27 cellular contexts compared by ENCODE assay signal in genomic region chr5:119055267-119055666, GRCh38. TPM values are rescaled to one million over a fixed set of nuclear protein-coding genes. Genes with fewer than 3 reads are reported as not detected.
DNase-seq lines count a peak whose midpoint lies in the region; ATAC-seq and TF ChIP-seq lines count a peak whose summit lies in the region.
"Had no signal": no experiment of that assay in that cellular context is flagged by ENCODE, and none has a peak within 500 bp of the region (broad histone marks: within the 10 kb centered on the region; RNA-seq: fewer than 3 reads in every experiment).

No MANE protein-coding gene starts in this region.

- no peaks in the 10 kb centered on the region for H3K9me3 ChIP-seq in breast epithelium
- H3K9me3 ChIP-seq in adipocyte (ENCODE audit: control insufficient read depth, low read length) = no peaks in the 10 kb centered on the region
- H3K9me3 ChIP-seq: Caco-2, gastroesophageal sphincter, SK-N-SH, upper lobe of left lung had no signal

- BruUV-seq in MCF 10A (replicated peaks; lab: Mats Ljungman, UMichigan) = no TSS peak

- H3K9me3 Mint-ChIP-seq in MCF 10A (ENCODE audit: unreplicated experiment) = no peaks in the 10 kb centered on the region
- H3K9me3 Mint-ChIP-seq: natural killer cell had no signal

- H3K27ac Mint-ChIP-seq in MCF 10A (ENCODE audit: low read depth, unreplicated experiment) = peak overlapping the region; percentile 87
- H3K27ac Mint-ChIP-seq: activated CD8-positive, alpha-beta memory T cell treated with anti-CD3 and anti-CD28 coated beads, Interleukin-2, amount 10 ng/mL, durations not matched to agents 7 days and 5 days; natural killer cell had no signal

- H3K4me3 ChIP-seq in breast epithelium (no peak overlapping the region), adipocyte (ENCODE audit: low read length) (no peak overlapping the region), fibroblast of pulmonary artery (replicated peaks; ENCODE audit: low read depth, low read length) (no peak overlapping the region)
- H3K4me3 ChIP-seq: gastroesophageal sphincter, GM12878, smooth muscle cell, upper lobe of left lung had no signal

- POLR2A ChIA-PET in MCF 10A (lab: Yijun Ruan, JAX) = interaction anchor here (1.0 to 5.2 kb wide), 4 partner anchors 12 to 367 kb away, joined by 3 to 27 read pairs (median 4); partner anchors contain the start of gene DMXL1

- TF ChIP-seq POLR2A in breast epithelium (IDR thresholded peaks at IDR 0.05) = no peak

- ATAC-seq in HG02970 (IDR thresholded peaks at IDR 0.05; ENCODE audit: low FRiP score, unreplicated experiment) (no peak), GM18873 (IDR thresholded peaks at IDR 0.05; ENCODE audit: low FRiP score, unreplicated experiment) (no peak)
- ATAC-seq: activated CD8-positive, alpha-beta memory T cell treated with anti-CD3 and anti-CD28 coated beads, Interleukin-2, amount 10 ng/mL, durations not matched to agents 7 days and 5 days; gastroesophageal sphincter; GM12878; natural killer cell had no signal

- no peaks in the 10 kb centered on the region for H3K36me3 ChIP-seq in breast epithelium
- H3K36me3 ChIP-seq in adipocyte (ENCODE audit: control insufficient read depth, insufficient read depth, low read length, severe bottlenecking) = peaks cover 4% of the 10 kb centered on the region
- H3K36me3 ChIP-seq: gastroesophageal sphincter, upper lobe of left lung, WERI-Rb-1 had no signal

- H3K27ac ChIP-seq in breast epithelium = no peak overlapping the region
- H3K27ac ChIP-seq: epithelial cell of prostate, gastroesophageal sphincter, upper lobe of left lung, WERI-Rb-1 had no signal

- no peak overlapping the region for H3K9ac ChIP-seq in adipocyte (ENCODE audit: low read length)
- H3K9ac ChIP-seq: SK-N-SH had no signal

- H3K27me3 ChIP-seq in breast epithelium (no peaks in the 10 kb centered on the region), adipocyte (replicated peaks; ENCODE audit: control insufficient read depth, insufficient read depth, low read length) (no peaks in the 10 kb centered on the region)
- H3K27me3 ChIP-seq: gastroesophageal sphincter, upper lobe of left lung had no signal

- H3K4me1 Mint-ChIP-seq in MCF 10A (ENCODE audit: insufficient read depth, unreplicated experiment) = peaks cover 8% of the 10 kb centered on the region
- H3K4me1 Mint-ChIP-seq: activated CD8-positive, alpha-beta memory T cell treated with anti-CD3 and anti-CD28 coated beads, Interleukin-2, amount 10 ng/mL, durations not matched to agents 7 days and 5 days; natural killer cell had no signal

- TF ChIP-seq CTCF in MCF 10A (IDR thresholded peaks at IDR 0.05; ENCODE audit: unreplicated experiment) = no peak
- TF ChIP-seq CTCF in breast epithelium (IDR thresholded peaks at IDR 0.05) = no peak
- TF ChIP-seq CTCF in fibroblast of pulmonary artery (IDR thresholded peaks at IDR 0.05; ENCODE audit: low read length, missing control alignments) = no peak

- no peak overlapping the region for H3K4me3 Mint-ChIP-seq in MCF 10A (ENCODE audit: unreplicated experiment)
- H3K4me3 Mint-ChIP-seq: activated CD8-positive, alpha-beta memory T cell treated with anti-CD3 and anti-CD28 coated beads, Interleukin-2, amount 10 ng/mL, durations not matched to agents 7 days and 5 days; natural killer cell had no signal

- H3K36me3 Mint-ChIP-seq in MCF 10A (ENCODE audit: insufficient read depth, unreplicated experiment) = peaks cover 7% of the 10 kb centered on the region
- H3K36me3 Mint-ChIP-seq: activated CD8-positive, alpha-beta memory T cell treated with anti-CD3 and anti-CD28 coated beads, Interleukin-2, amount 10 ng/mL, durations not matched to agents 7 days and 5 days; natural killer cell had no signal

- no peaks in the 10 kb centered on the region for H3K27me3 Mint-ChIP-seq in MCF 10A (ENCODE audit: insufficient read depth, unreplicated experiment)
- H3K27me3 Mint-ChIP-seq: activated CD8-positive, alpha-beta memory T cell treated with anti-CD3 and anti-CD28 coated beads, Interleukin-2, amount 10 ng/mL, durations not matched to agents 7 days and 5 days had no signal

- DNase-seq in MCF 10A (ENCODE audit: unreplicated experiment) (peak; percentile 83), breast epithelium (ENCODE audit: low spot score in 2 of 2) (no peak), adipocyte (ENCODE audit: low read depth) (peak; percentile 34), fibroblast of pulmonary artery (ENCODE audit: low read depth) (peak; percentile 64), HT-29 (ENCODE audit: low spot score) (no peak)
- no peak for DNase-seq in activated CD4-positive, alpha-beta T cell treated with anti-CD3 and anti-CD28 coated beads for 48 hours
- DNase-seq: activated CD4-positive, alpha-beta T cell treated with anti-CD3 and anti-CD28 coated beads, Interleukin-2, amount 50 U/mL, for 1 hour; activated CD8-positive, alpha-beta memory T cell treated with anti-CD3 and anti-CD28 coated beads, Interleukin-2, amount 10 ng/mL, durations not matched to agents 7 days and 5 days; activated naive CD4-positive, alpha-beta T cell treated with anti-CD3 and anti-CD28 coated beads, Interleukin-2, amount 50 U/mL, for 16 hours; anterior cingulate cortex; Caco-2; caudate nucleus; DND-41; HCEC 1CT; natural killer cell; NCI-H146; NCI-H524; NK-92 treated with Interleukin-12 subunit alpha and Interleukin-12 subunit beta, amount 100 ng/mL, for 24 hours; SK-N-SH; upper lobe of left lung; WERI-Rb-1 had no signal

- CTCF ChIA-PET in MCF 10A (lab: Yijun Ruan, JAX) = interaction anchor here (0.8 to 1.3 kb wide), 2 partner anchors 13 to 67 kb away, joined by 3 to 5 read pairs; partner anchors contain the start of gene DTWD2

- intact Hi-C loops in MCF 10A (cut with micrococcal nuclease) (no loop called here), breast epithelium (cut with DNase I; ENCODE audit: low total_unique reads) (no loop called here)

- H3K4me1 ChIP-seq in breast epithelium (no peaks in the 10 kb centered on the region), adipocyte (ENCODE audit: control insufficient read depth, insufficient read depth, low read length) (peaks cover 7% of the 10 kb centered on the region)
- H3K4me1 ChIP-seq: gastroesophageal sphincter, upper lobe of left lung had no signal

RNA-seq across cellular contexts. Expression of gene DMXL1, which starts 15.6 kb away (rescaled TPM):
- total RNA-seq in MCF 10A (2022) (38.1 and 45.1 TPM in 2 replicates), breast epithelium (10 to 100 TPM; 53.1 to 91.2 (median 60.3) TPM)
- 7.9 and 13.1 TPM in 2 replicates for total RNA-seq in HT-29 (2014; rRNA removed; shearing (Covaris generic))

Comparison
In these comparisons a context has a peak if more than half of its experiments do, and no peak if none do; other contexts are left out.
1. DNase-seq: peak in MCF 10A (single experiment), adipocyte (single experiment) and fibroblast of pulmonary artery (single experiment); none in breast epithelium (0 of 2), HT-29 (single experiment) and activated CD4-positive, alpha-beta T cell treated with anti-CD3 and anti-CD28 coated beads for 48 hours (single experiment).